ENCODE assay signal across 1 cellular context in the genomic region with DNA sequence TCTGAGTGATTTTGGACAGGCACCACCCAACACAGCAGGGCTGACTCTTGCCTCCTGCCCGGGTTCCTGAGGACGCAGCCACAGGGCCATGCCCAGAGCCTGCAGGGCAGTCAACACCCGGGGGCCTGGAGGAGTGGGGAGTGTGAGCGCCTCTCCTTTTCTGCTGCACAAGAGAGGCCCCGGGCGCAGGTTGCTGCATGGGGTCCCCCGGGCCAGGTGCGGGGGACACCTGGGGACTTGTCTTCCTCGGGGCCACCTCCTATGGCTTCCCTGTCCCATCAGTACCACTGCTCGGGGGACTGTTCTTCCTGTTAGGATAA.
A peak's percentile ranks its signal among the peaks of the same experiment; 100 is the strongest.
TF ChIP-seq lines count a peak whose summit lies in the region.

No MANE protein-coding gene starts in this region.

TF ChIP-seq in HepG2, 621 proteins besides CTCF, POLR2A, EP300 and RAD21:
- peak; percentile 6 for TF ChIP-seq HNRNPLL (IDR thresholded peaks at IDR 0.05; ENCODE audit: low read depth, low read length, poor library complexity, severe bottlenecking)
- TF ChIP-seq, protein P1, sequence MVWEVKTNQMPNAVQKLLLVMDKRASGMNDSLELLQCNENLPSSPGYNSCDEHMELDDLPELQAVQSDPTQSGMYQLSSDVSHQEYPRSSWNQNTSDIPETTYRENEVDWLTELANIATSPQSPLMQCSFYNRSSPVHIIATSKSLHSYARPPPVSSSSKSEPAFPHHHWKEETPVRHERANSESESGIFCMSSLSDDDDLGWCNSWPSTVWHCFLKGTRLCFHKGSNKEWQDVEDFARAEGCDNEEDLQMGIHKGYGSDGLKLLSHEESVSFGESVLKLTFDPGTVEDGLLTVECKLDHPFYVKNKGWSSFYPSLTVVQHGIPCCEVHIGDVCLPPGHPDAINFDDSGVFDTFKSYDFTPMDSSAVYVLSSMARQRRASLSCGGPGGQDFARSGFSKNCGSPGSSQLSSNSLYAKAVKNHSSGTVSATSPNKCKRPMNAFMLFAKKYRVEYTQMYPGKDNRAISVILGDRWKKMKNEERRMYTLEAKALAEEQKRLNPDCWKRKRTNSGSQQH (CRISPR knock-in tag; IDR thresholded peaks at IDR 0.05; ENCODE audit: low read depth), result no peak
